ENCODE assay signal across 8 cellular contexts in genomic region chr2:24382363-24383021, GRCh38. TPM values are rescaled to one million over a fixed set of nuclear protein-coding genes. Genes with fewer than 3 reads are reported as not detected.
A peak's percentile ranks its signal among the peaks of the same experiment; 100 is the strongest.
DNase-seq lines count a peak whose midpoint lies in the region; ATAC-seq and TF ChIP-seq lines count a peak whose summit lies in the region.

No MANE protein-coding gene starts in this region.

- H3K9me3 Mint-ChIP-seq in HFFc6: no peaks in the 10 kb centered on the region

- peak; percentile 85 for TF ChIP-seq CTCF in HFFc6 (IDR thresholded peaks at IDR 0.05)
- TF ChIP-seq CTCF in lower lobe of right lung (IDR thresholded peaks at IDR 0.05): peak; percentile 86

- H3K9me3 ChIP-seq in lower lobe of right lung: no peaks in the 10 kb centered on the region

- no peaks in the 10 kb centered on the region for H3K36me3 Mint-ChIP-seq in HFFc6 (ENCODE audit: low read depth)

- H3K4me3 ChIP-seq in lower lobe of right lung: no peak overlapping the region

- H3K27me3 ChIP-seq in lower lobe of right lung (ENCODE audit: low read depth): no peaks in the 10 kb centered on the region

- no peaks in the 10 kb centered on the region for H3K4me1 Mint-ChIP-seq in HFFc6 (ENCODE audit: low read depth)

- intact Hi-C loops in lower lobe of right lung (cut with DNase I): no loop called here

- H3K4me3 Mint-ChIP-seq in HFFc6: no peak overlapping the region

- DNase-seq in DMS 273 (lab: John Stamatoyannopoulos, UW; ENCODE audit: unreplicated experiment): peak; percentile 87
- peak; percentile 50 for DNase-seq in HFFc6
- peak; percentile 28 for DNase-seq in NCI-H446 treated with DMSO at 0.1 percent for 48 hours (lab: John Stamatoyannopoulos, UW)
- peak; percentile 48 to 58 for DNase-seq in activated CD4-positive, alpha-beta T cell treated with anti-CD3 and anti-CD28 coated beads for 4 hours
- peak; percentile 65 for DNase-seq in dedifferentiated amniotic fluid mesenchymal stem cell (ENCODE audit: extremely low spot score)
- peak; percentile 58 for DNase-seq in lower lobe of right lung
- DNase-seq in stimulated activated CD8-positive, alpha-beta memory T cell treated with anti-CD3 and anti-CD28 coated beads, Interleukin-12 subunit alpha, Interleukin-12 subunit beta, amount 100 ng/mL, for 1 hour (ENCODE audit: low read depth): peak; percentile 25

- no peak overlapping the region for H3K27ac Mint-ChIP-seq in HFFc6

- no peaks in the 10 kb centered on the region for H3K4me1 ChIP-seq in lower lobe of right lung

- H3K36me3 ChIP-seq in lower lobe of right lung: no peaks in the 10 kb centered on the region

- no peaks in the 10 kb centered on the region; the same call in none of the 2 replicates for H3K27me3 Mint-ChIP-seq in HFFc6 (ENCODE audit: insufficient read depth)

- peak overlapping the region; percentile 36 for H3K27ac ChIP-seq in lower lobe of right lung

- ATAC-seq in lower lobe of right lung (peak; percentile 95), HG03045 (IDR thresholded peaks at IDR 0.05; ENCODE audit: unreplicated experiment) (no peak)

RNA-seq across cellular contexts. Expression of gene ITSN2, which starts 22.2 kb away (rescaled TPM):
- total RNA-seq in HFFc6 (2021; fragmentation: NEBNext Ultra II Directional; extraction: Animal tissue kit (Norgen Biotek cat#: 25700)): 10 to 100 TPM; 26.2 to 32.3 (median 29.5) TPM
- 92.8 TPM for total RNA-seq in lower lobe of right lung

Comparison
In these comparisons a context has a peak if more than half of its experiments do, and no peak if none do; other contexts are left out.
1. DNase-seq: peak in every context shown above with its lines; median percentile 87 in DMS 273; 65 in dedifferentiated amniotic fluid mesenchymal stem cell; 58 in lower lobe of right lung; 53 in activated CD4-positive, alpha-beta T cell treated with anti-CD3 and anti-CD28 coated beads for 4 hours; 50 in HFFc6; 28 in NCI-H446 treated with DMSO at 0.1 percent for 48 hours; 25 in stimulated activated CD8-positive, alpha-beta memory T cell treated with anti-CD3 and anti-CD28 coated beads, Interleukin-12 subunit alpha, Interleukin-12 subunit beta, amount 100 ng/mL, for 1 hour.